1 cellular context compared by ENCODE assay signal in genomic region chr4:95044204-95044848, GRCh38.
A peak's percentile ranks its signal among the peaks of the same experiment; 100 is the strongest.
TF ChIP-seq lines count a peak whose summit lies in the region.

No MANE protein-coding gene starts in this region.

TF ChIP-seq in HEK293, 187 proteins besides CTCF, POLR2A, EP300 and RAD21 (continued from another document and continues in another):
- TF ChIP-seq ZNF26 (tag by site-specific recombination; IDR thresholded peaks at IDR 0.05) (no peak), PRDM10 (tag by site-specific recombination; IDR thresholded peaks at IDR 0.05) (peak; percentile 38; the same call in 1 of the 2 replicates), KLF10 (tag by site-specific recombination; IDR thresholded peaks at IDR 0.05) (no peak), ZNF121 (tag by site-specific recombination; IDR thresholded peaks at IDR 0.05) (no peak), ZNF585B (tag by site-specific recombination; IDR thresholded peaks at IDR 0.05) (no peak), ZNF132 (tag by site-specific recombination; IDR thresholded peaks at IDR 0.05; ENCODE audit: borderline replicate concordance) (no peak), ZNF518A (tag by site-specific recombination; conservative IDR thresholded peaks at IDR 0.05; ENCODE audit: low read depth) (no peak), ZNF549 (tag by site-specific recombination; IDR thresholded peaks at IDR 0.05) (no peak), BCL6B (tag by site-specific recombination; IDR thresholded peaks at IDR 0.05) (no peak), ZNF362 (tag by site-specific recombination; IDR thresholded peaks at IDR 0.05) (no peak), ZNF202 (tag by site-specific recombination; IDR thresholded peaks at IDR 0.05; ENCODE audit: borderline replicate concordance) (no peak), SP3 (tag by site-specific recombination; IDR thresholded peaks at IDR 0.05) (no peak), ZNF473 (tag by site-specific recombination; IDR thresholded peaks at IDR 0.05) (no peak), ZNF280D (tag by site-specific recombination; IDR thresholded peaks at IDR 0.05) (no peak), ZNF513 (tag by site-specific recombination; IDR thresholded peaks at IDR 0.05) (no peak), ZNF664 (tag by site-specific recombination; IDR thresholded peaks at IDR 0.05) (no peak), PRDM2 (tag by site-specific recombination; IDR thresholded peaks at IDR 0.05; ENCODE audit: borderline replicate concordance) (no peak), ZNF221 (tag by site-specific recombination; IDR thresholded peaks at IDR 0.05; ENCODE audit: borderline replicate concordance) (no peak), ZNF404 (tag by site-specific recombination; IDR thresholded peaks at IDR 0.05) (no peak), KLF17 (tag by site-specific recombination; IDR thresholded peaks at IDR 0.05) (no peak), HOXC10 (CRISPR knock-in tag; IDR thresholded peaks at IDR 0.05) (no peak), ZBTB26 (tag by site-specific recombination; optimal IDR thresholded peaks at IDR 0.05) (no peak)
